Comparison of ENCODE assay signal across 8 cellular contexts in the genomic region with DNA sequence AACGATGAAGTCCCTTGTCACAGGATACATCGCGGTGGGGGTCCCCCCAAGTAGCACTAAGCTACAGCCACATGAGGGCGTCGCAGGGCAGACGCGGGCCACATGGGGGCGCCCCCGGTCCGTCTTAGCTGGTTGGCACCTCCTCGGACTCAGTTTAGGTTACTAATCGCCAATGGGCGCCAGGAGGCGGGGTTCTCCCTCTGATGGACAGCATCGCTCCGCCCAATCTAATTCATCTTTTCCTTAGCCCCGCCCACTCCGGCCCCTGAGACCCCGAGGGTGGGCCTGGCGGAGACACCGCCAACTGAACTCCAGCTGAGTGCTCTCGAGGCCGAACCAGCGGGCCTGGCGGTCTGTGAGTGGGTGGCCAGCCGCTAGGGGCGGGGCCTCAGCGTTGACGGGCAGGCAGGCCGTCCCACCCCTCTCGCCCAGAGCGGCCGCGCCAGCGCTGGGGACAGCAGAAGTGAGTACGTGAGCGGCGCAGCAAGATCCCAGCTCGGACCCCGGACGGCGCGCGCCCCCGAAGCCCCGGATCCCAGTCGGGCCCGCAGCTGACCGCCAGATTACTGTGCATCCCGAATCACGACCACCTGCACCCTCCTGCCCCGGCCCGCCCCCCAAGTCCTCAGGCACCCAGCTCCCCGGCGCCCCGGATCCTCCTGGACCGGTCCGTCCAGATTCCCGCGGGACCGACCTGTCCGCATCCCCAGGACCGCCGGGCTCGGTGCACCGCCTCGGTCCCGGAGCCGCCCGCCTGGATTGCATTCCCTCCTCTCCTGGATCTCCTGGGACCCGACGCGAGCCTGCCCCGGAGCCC. TPM values are rescaled to one million over a fixed set of nuclear protein-coding genes. Genes with fewer than 3 reads are reported as not detected.
DNase-seq lines count a peak whose midpoint lies in the region; ATAC-seq and FAIRE-seq lines count a peak whose summit lies in the region.

A gene (plus strand): TSS at position 457 of the 817 bp plus-strand sequence. CDS start 451 bp downstream, outside the sequence.

- FAIRE-seq in GM19239 (lab: Jason Lieb, UNC) (peak; percentile 71), islet of Langerhans (lab: Jason Lieb, UNC) (peak; percentile 81)

- DNase-seq in AML-193 (lab: John Stamatoyannopoulos, UW) (peak; percentile 83 to 96), GM19239 (ENCODE audit: insufficient read length, low spot score) (peak; percentile 96), NCI-H460 (ENCODE audit: extremely low read depth, low read depth) (peak; percentile 94), cerebellum (ENCODE audit: low spot score) (peak; percentile 99)
- peak; percentile 78 for DNase-seq in activated CD4-positive, alpha-beta T cell treated with anti-CD3 and anti-CD28 coated beads for 1 hour
- DNase-seq in stimulated activated CD4-positive, alpha-beta T cell treated with anti-CD3 and anti-CD28 coated beads, Interleukin-12 subunit alpha, Interleukin-12 subunit beta, amount 100 ng/mL, for 24 hours (ENCODE audit: low read depth in 2 of 2), result peak; percentile 78 to 93

- ATAC-seq in HG03439 (IDR thresholded peaks at IDR 0.05; ENCODE audit: unreplicated experiment), result peak; percentile 83

RNA-seq across cellular contexts. Expression of the gene that starts here (rescaled TPM):
- not detected in 2 replicates for total RNA-seq in NCI-H460 (2014; rRNA removed; shearing (Covaris generic))
- polyA plus RNA-seq in NCI-H460 (2014; cell fraction: nucleus; rRNA removed), result not detected in 2 replicates
- 9.2 TPM for total RNA-seq in cerebellum

Comparison
In these comparisons a context has a peak if more than half of its experiments do, and no peak if none do; other contexts are left out.
1. Peak in every context shown above with its lines: DNase-seq and ATAC-seq.
2. RNA of the gene that starts here (total RNA-seq): 9.2 TPM in cerebellum (single experiment); not detected in NCI-H460; every median in the first group is over 10 times any median in the second.
3. Peak in DNase-seq in NCI-H460; RNA of the gene not detected or under 1 TPM.